22 cellular contexts compared by ENCODE assay signal in genomic region chr5:32299059-32299677, GRCh38. TPM values are rescaled to one million over a fixed set of nuclear protein-coding genes. Genes with fewer than 3 reads are reported as not detected.
DNase-seq lines count a peak whose midpoint lies in the region; ATAC-seq and TF ChIP-seq lines count a peak whose summit lies in the region.
"Had no signal": no experiment of that assay in that cellular context is flagged by ENCODE, and none has a peak within 500 bp of the region (broad histone marks: within the 10 kb centered on the region; RNA-seq: fewer than 3 reads in every experiment).

No MANE protein-coding gene starts in this region.

- peak; percentile 55 for DNase-seq in Ammon's horn (ENCODE audit: low spot score)
- peak; percentile 64 for DNase-seq in DMS 273 treated with DMSO at 0.1 percent for 48 hours (lab: John Stamatoyannopoulos, UW)
- DNase-seq in NCI-H524 (lab: John Stamatoyannopoulos, UW) = peak; percentile 98 to 99
- DNase-seq in left colon = no peak
- DNase-seq in COLO668 (lab: John Stamatoyannopoulos, UW; ENCODE audit: unreplicated experiment) = no peak
- no peak for DNase-seq in esophagus squamous epithelium (lab: John Stamatoyannopoulos, UW)
- no peak for DNase-seq in stimulated activated CD4-positive, alpha-beta T cell treated with anti-CD3 and anti-CD28 coated beads, Interleukin-4, amount 100 ng/mL, for 4 hours
- DNase-seq: activated CD8-positive, alpha-beta memory T cell treated with anti-CD3 and anti-CD28 coated beads for 24 hours; activated gamma-delta T cell treated with Interleukin-2 at 50 U/mL for 16 hours; activated T-cell treated with anti-CD3 and anti-CD28 coated beads, Interleukin-2, amount 50 U/mL, for 24 hours; body of pancreas; effector CD4-positive, alpha-beta T cell; left cardiac atrium; NCI-H1105; NCI-H2081 treated with DMSO at 0.1 percent for 48 hours; occipital lobe; small intestine; T-helper 2 cell had no signal

- no peaks in the 10 kb centered on the region for H3K27me3 ChIP-seq in esophagus squamous epithelium
- H3K27me3 ChIP-seq: body of pancreas had no signal

- TF ChIP-seq CTCF in esophagus squamous epithelium (IDR thresholded peaks at IDR 0.05) = no peak

- H3K9me3 ChIP-seq in esophagus squamous epithelium = no peaks in the 10 kb centered on the region
- H3K9me3 ChIP-seq: body of pancreas had no signal

- no peak overlapping the region for H3K4me3 ChIP-seq in esophagus squamous epithelium
- H3K4me3 ChIP-seq: body of pancreas had no signal

- ATAC-seq in left colon = peak; percentile 49
- ATAC-seq: body of pancreas; left cardiac atrium; SK-N-SH treated with all-trans-retinoic acid at 6 μM for 48 hours; stimulated activated memory B cell treated with anti-CD40 and anti-IgM and Interleukin-4, amounts not matched to agents 10 μg/mL and 1 μg/mL and 100 μg/mL, for 72 hours had no signal

- H3K27ac ChIP-seq in esophagus squamous epithelium = no peak overlapping the region
- H3K27ac ChIP-seq: C4-2B, epithelial cell of prostate had no signal

- 87 to 88% methylated on average over 4 of the region's 4 CpGs for WGBS in esophagus squamous epithelium, 2 donors

- intact Hi-C loops in left colon (cut with DNase I, micrococcal nuclease) (no loop called here), esophagus squamous epithelium (cut with DNase I) (no loop called here)

- peaks cover 0 to 30% (median 0%) of the 10 kb centered on the region in 3 donors for H3K36me3 ChIP-seq in esophagus squamous epithelium

- H3K4me1 ChIP-seq in esophagus squamous epithelium = peaks cover 11 to 58% (median 16%) of the 10 kb centered on the region in 3 donors

- no peak for TF ChIP-seq POLR2A in esophagus squamous epithelium (IDR thresholded peaks at IDR 0.05)

RNA-seq across cellular contexts. Expression of gene MTMR12, which starts 13.6 kb away (rescaled TPM):
- total RNA-seq in left colon = 10 to 100 TPM; 19.4 to 25.5 TPM
- total RNA-seq in esophagus squamous epithelium = 10 to 100 TPM; 13.8 to 27.5 (median 17.4) TPM

Comparison
In these comparisons a context has a peak if more than half of its experiments do, and no peak if none do; other contexts are left out.
1. DNase-seq: peak in Ammon's horn (single experiment), DMS 273 treated with DMSO at 0.1 percent for 48 hours (single experiment) and NCI-H524 (2 of 2); none in left colon (0 of 2), COLO668 (single experiment), esophagus squamous epithelium (single experiment) and stimulated activated CD4-positive, alpha-beta T cell treated with anti-CD3 and anti-CD28 coated beads, Interleukin-4, amount 100 ng/mL, for 4 hours (0 of 2).